In genomic region chr4:147837854-147838253, GRCh38 we compare ENCODE assay signal across 11 cellular contexts.
DNase-seq lines count a peak whose midpoint lies in the region; ATAC-seq, FAIRE-seq and TF ChIP-seq lines count a peak whose summit lies in the region.
"Had no signal": no experiment of that assay in that cellular context is flagged by ENCODE, and none has a peak within 500 bp of the region (broad histone marks: within the 10 kb centered on the region; RNA-seq: fewer than 3 reads in every experiment).

No MANE protein-coding gene starts in this region.

- POLR2A ChIA-PET in A549 (lab: Yijun Ruan, JAX) (interaction anchor here (0.9 kb wide), 1 partner anchor 106 kb away, joined by 3 read pairs; the partner anchor contains the start of gene ARHGAP10), IMR-90 (lab: Charles Lee; ENCODE audit: unreplicated experiment) (no interaction called here)

- CTCF ChIA-PET in A549 (lab: Yijun Ruan, JAX) (interaction anchor here (0.9 to 4.7 kb wide), 5 partner anchors 8 to 93 kb away, joined by 3 to 23 read pairs (median 3); no protein-coding TSS in a partner anchor), IMR-90 (lab: Yijun Ruan, JAX) (interaction anchor here (0.6 to 1.4 kb wide), 3 partner anchors 10 to 332 kb away, joined by 3 to 4 read pairs (median 3); no protein-coding TSS in a partner anchor)

- no peak overlapping the region for H2BK5ac ChIP-seq in IMR-90 (ENCODE audit: low read depth, low read length, poor library complexity, severe bottlenecking)

- H2AFZ ChIP-seq in IMR-90 (replicated peaks; ENCODE audit: low read length, poor library complexity): no peak overlapping the region
- H2AFZ ChIP-seq: GM23338 had no signal

- no peak overlapping the region for H4K8ac ChIP-seq in IMR-90 (ENCODE audit: low read depth in 2 of 2, low read length in 2 of 2)

- H3K27me3 ChIP-seq in IMR-90 (ENCODE audit: control insufficient read depth, insufficient read depth, low read length) (no peaks in the 10 kb centered on the region), esophagus muscularis mucosa (no peaks in the 10 kb centered on the region), sigmoid colon (no peaks in the 10 kb centered on the region)
- H3K27me3 ChIP-seq: BLaER1 had no signal

- H3K4me1 ChIP-seq in A549: no peaks in the 10 kb centered on the region; the same call in 2 of the 3 replicates
- H3K4me1 ChIP-seq in IMR-90 (ENCODE audit: control insufficient read depth, insufficient read depth, low read length): peaks cover 20% of the 10 kb centered on the region
- H3K4me1 ChIP-seq in esophagus muscularis mucosa: peaks cover 49 to 98% (median 84%) of the 10 kb centered on the region in 4 donors
- H3K4me1 ChIP-seq in sigmoid colon: peaks cover 0 to 74% (median 57%) of the 10 kb centered on the region in 4 donors
- H3K4me1 ChIP-seq: BLaER1 had no signal

- H2AK9ac ChIP-seq in IMR-90 (replicated peaks; ENCODE audit: low read depth, low read length, poor library complexity): no peak overlapping the region

- H2AK5ac ChIP-seq in IMR-90 (ENCODE audit: low read depth, low read length): peak overlapping the region; percentile 92; the same call in 1 of the 2 replicates

- TF ChIP-seq EP300 in A549 (IDR thresholded peaks at IDR 0.05) (no peak), esophagus muscularis mucosa (IDR thresholded peaks at IDR 0.05) (no peak), sigmoid colon (IDR thresholded peaks at IDR 0.05) (no peak)

- H3K27ac ChIP-seq in A549 (no peak overlapping the region), IMR-90 (ENCODE audit: insufficient read depth, low read length) (no peak overlapping the region), esophagus muscularis mucosa (replicated peaks in 1 of 4) (peak overlapping the region; percentile 87 to 93 (median 88)), sigmoid colon (peak overlapping the region; percentile 80 to 96 (median 91))
- H3K27ac ChIP-seq: BLaER1 had no signal

- no peak overlapping the region for H3K9ac ChIP-seq in IMR-90 (ENCODE audit: low read depth, low read length)
- H3K9ac ChIP-seq: BLaER1 had no signal

- no peak overlapping the region for H3K4ac ChIP-seq in IMR-90 (ENCODE audit: low read depth, low read length)

- H3K4me2 ChIP-seq in A549: no peak overlapping the region
- H3K4me2 ChIP-seq in IMR-90 (ENCODE audit: low read depth, low read length): no peak overlapping the region
- H3K4me2 ChIP-seq: BLaER1, GM23338 had no signal

- no peak for ATAC-seq in A549
- ATAC-seq in IMR-90 (ENCODE audit: low read depth): no peak
- ATAC-seq in HG02642 (IDR thresholded peaks at IDR 0.05; ENCODE audit: poor library complexity, unreplicated experiment): no peak

- H4K20me1 ChIP-seq in IMR-90 (ENCODE audit: insufficient read depth, low read length): peaks cover 8% of the 10 kb centered on the region; the same call in 1 of the 2 replicates
- H4K20me1 ChIP-seq: BLaER1 had no signal

- H4K91ac ChIP-seq in IMR-90 (ENCODE audit: insufficient read depth, low read depth, low read length): no peak overlapping the region

- peak overlapping the region; percentile 30; the same call in 1 of the 3 replicates for H2BK15ac ChIP-seq in IMR-90 (ENCODE audit: low read depth, low read length)

- TF ChIP-seq CTCF in A549 (IDR thresholded peaks at IDR 0.05) (no peak), IMR-90 (conservative IDR thresholded peaks at IDR 0.05; ENCODE audit: low read depth, low read length) (no peak), esophagus muscularis mucosa (IDR thresholded peaks at IDR 0.05) (no peak), sigmoid colon (IDR thresholded peaks at IDR 0.05) (no peak)

- WGBS in A549 (ENCODE audit: missing lambda C conversion rate): 79% methylated on average over 1 of the region's 1 CpG
- WGBS in IMR-90 (ENCODE audit: extremely low coverage in 2 of 2, insufficient read length in 1 of 2), 2 experiments: no CpG with 5 or more reads among the region's 1 CpG
- WGBS in esophagus muscularis mucosa: 82% methylated on average over 1 of the region's 1 CpG
- WGBS in sigmoid colon, 2 donors: 55 to 83% methylated on average over 1 of the region's 1 CpG

- H3K18ac ChIP-seq in IMR-90 (ENCODE audit: low read depth, low read length): no peak overlapping the region

- H3K36me3 ChIP-seq in IMR-90 (ENCODE audit: control insufficient read depth, insufficient read depth, low read length) (no peaks in the 10 kb centered on the region), esophagus muscularis mucosa (peaks cover 0 to 5% (median 0%) of the 10 kb centered on the region in 4 donors), sigmoid colon (no peaks in the 10 kb centered on the region)

- no peak overlapping the region for H2BK20ac ChIP-seq in IMR-90 (ENCODE audit: low read depth, low read length)

- H4K5ac ChIP-seq in IMR-90 (ENCODE audit: low read depth, low read length): no peak overlapping the region

- H3K4me3 ChIP-seq in A549: no peak overlapping the region
- H3K4me3 ChIP-seq in IMR-90 (ENCODE audit: insufficient read depth, low read depth, low read length): no peak overlapping the region
- no peak overlapping the region for H3K4me3 ChIP-seq in esophagus muscularis mucosa
- no peak overlapping the region for H3K4me3 ChIP-seq in sigmoid colon
- H3K4me3 ChIP-seq: BLaER1, GM23338 had no signal

- DNase-seq in A549 (ENCODE audit: low read depth in 1 of 2, low spot score in 1 of 2) (no peak), IMR-90 (no peak), esophagus muscularis mucosa (ENCODE audit: extremely low spot score) (no peak), sigmoid colon (no peak), A172 (ENCODE audit: low spot score) (no peak)
- DNase-seq in stimulated activated naive CD4-positive, alpha-beta T cell (lab: John Stamatoyannopoulos, UW): no peak
- DNase-seq: H7 had no signal

- dilution Hi-C loops in IMR-90 (cut with HindIII; ENCODE audit: low sequenced_read_pairs, unreplicated experiment): no loop called here

- FAIRE-seq in A549 (lab: Jason Lieb, UNC): no peak
- FAIRE-seq: GM18507 had no signal

- intact Hi-C loops in IMR-90 (cut with micrococcal nuclease) (no loop called here), esophagus muscularis mucosa (cut with DNase I) (no loop called here), sigmoid colon (cut with DNase I) (no loop called here)

- BruUV-seq in IMR-90 (replicated peaks; lab: Mats Ljungman, UMichigan): no TSS peak

- no peak for TF ChIP-seq POLR2A in A549 (IDR thresholded peaks at IDR 0.05; ENCODE audit: low read length)
- no peak for TF ChIP-seq POLR2A in IMR-90 (IDR thresholded peaks at IDR 0.05; ENCODE audit: low read depth, low read length)
- TF ChIP-seq POLR2A in esophagus muscularis mucosa (IDR thresholded peaks at IDR 0.05; ENCODE audit: low read depth): no peak
- TF ChIP-seq POLR2A in sigmoid colon (IDR thresholded peaks at IDR 0.05): no peak

- H3K79me1 ChIP-seq in IMR-90 (ENCODE audit: low read depth in 1 of 2, low read length in 2 of 2): peaks cover 31 to 70% of the 10 kb centered on the region in 2 experiments

- in situ Hi-C loops in IMR-90 (cut with MboI; ENCODE audit: low sequenced_read_pairs): no loop called here

- no peak overlapping the region for H3K23ac ChIP-seq in IMR-90 (ENCODE audit: low read depth, low read length)

- H2BK120ac ChIP-seq in IMR-90 (ENCODE audit: low read depth, low read length): no peak overlapping the region

- no peaks in the 10 kb centered on the region for H3K9me3 ChIP-seq in A549
- peaks cover 3% of the 10 kb centered on the region; the same call in 1 of the 2 replicates for H3K9me3 ChIP-seq in IMR-90 (ENCODE audit: control insufficient read depth, insufficient read depth, low read length)
- no peaks in the 10 kb centered on the region for H3K9me3 ChIP-seq in esophagus muscularis mucosa
- no peaks in the 10 kb centered on the region for H3K9me3 ChIP-seq in sigmoid colon

- peaks cover 17% of the 10 kb centered on the region for H3K9me1 ChIP-seq in IMR-90 (ENCODE audit: insufficient read depth, low read length)

- H3K56ac ChIP-seq in IMR-90 (ENCODE audit: extremely low read depth, insufficient read depth, low read length): no peak overlapping the region

- H3K14ac ChIP-seq in IMR-90 (replicated peaks; ENCODE audit: low read depth, low read length): no peak overlapping the region

- no peak for TF ChIP-seq RAD21 in A549 (conservative IDR thresholded peaks at IDR 0.05 in 1 of 2, IDR thresholded peaks at IDR 0.05 in 1 of 2)
- TF ChIP-seq RAD21 in IMR-90 (IDR thresholded peaks at IDR 0.05; ENCODE audit: low read length): no peak

TF ChIP-seq in A549, 52 proteins besides CTCF, POLR2A, EP300 and RAD21:
- TF ChIP-seq TP53 (CRISPR knock-in tag; IDR thresholded peaks at IDR 0.05): no peak
- TF ChIP-seq MAFK (IDR thresholded peaks at IDR 0.05; ENCODE audit: partially characterized antibody): peak; percentile 73

TF ChIP-seq in IMR-90, 13 proteins besides CTCF, POLR2A, EP300 and RAD21:
- TF ChIP-seq FOS (IDR thresholded peaks at IDR 0.05; ENCODE audit: low read depth, low read length) (no peak), CHD1 (IDR thresholded peaks at IDR 0.05; ENCODE audit: low read depth, low read length) (no peak), NFE2L2 (IDR thresholded peaks at IDR 0.05; ENCODE audit: low read depth, low read length) (no peak), MAFK (IDR thresholded peaks at IDR 0.05; ENCODE audit: low read depth, low read length) (peak; percentile 63; the same call in 1 of the 2 replicates), MXI1 (IDR thresholded peaks at IDR 0.05; ENCODE audit: borderline replicate concordance, low read depth, low read length) (no peak), CEBPB (IDR thresholded peaks at IDR 0.05; ENCODE audit: low read depth, low read length) (no peak)
TF ChIP-seq in IMR-90: peak in this region for 1.

Comparison
In these comparisons a context has a peak if more than half of its experiments do, and no peak if none do; other contexts are left out.
1. H3K27ac ChIP-seq: peak in esophagus muscularis mucosa (4 of 4) and sigmoid colon (4 of 4); none in A549 (0 of 2) and IMR-90 (single experiment).